Comparison of ENCODE assay signal across 8 cellular contexts in genomic region chr5:159184858-159185381, GRCh38. TPM values are rescaled to one million over a fixed set of nuclear protein-coding genes. Genes with fewer than 3 reads are reported as not detected.
DNase-seq lines count a peak whose midpoint lies in the region; ATAC-seq and TF ChIP-seq lines count a peak whose summit lies in the region.

No MANE protein-coding gene starts in this region.

- H3K4me3 ChIP-seq in heart right ventricle, result no peak overlapping the region
- H3K4me3 ChIP-seq in fibroblast of pulmonary artery (replicated peaks; ENCODE audit: low read depth, low read length), result no peak overlapping the region
- H3K4me3 ChIP-seq in dorsolateral prefrontal cortex, result no peak overlapping the region

- peak overlapping the region in 3 of 10 donors; percentile 57 to 88 (median 59) for H3K27ac ChIP-seq in heart right ventricle
- peak overlapping the region; percentile 80 for H3K27ac ChIP-seq in VCaP
- no peak overlapping the region for H3K27ac ChIP-seq in dorsolateral prefrontal cortex

- intact Hi-C loops in heart right ventricle (cut with DNase I), result no loop called here
- intact Hi-C loops in cardiac septum (cut with DNase I), result no loop called here
- intact Hi-C loops in dorsolateral prefrontal cortex (cut with DNase I), result no loop called here

- TF ChIP-seq CTCF in heart right ventricle (IDR thresholded peaks at IDR 0.05) (no peak), VCaP (conservative IDR thresholded peaks at IDR 0.05) (no peak), fibroblast of pulmonary artery (IDR thresholded peaks at IDR 0.05; ENCODE audit: low read length, missing control alignments) (no peak), dorsolateral prefrontal cortex (IDR thresholded peaks at IDR 0.05 in 54 of 56, conservative IDR thresholded peaks at IDR 0.05 in 2 of 56; ENCODE audit: low read depth in 1 of 56, partially characterized antibody in 56 of 56) (no peak)

- H3K27me3 ChIP-seq in heart right ventricle (no peaks in the 10 kb centered on the region), dorsolateral prefrontal cortex (no peaks in the 10 kb centered on the region)

- ATAC-seq in heart right ventricle (peak in 5 of 8 donors; percentile 23 to 51 (median 27)), GM18511 (IDR thresholded peaks at IDR 0.05; ENCODE audit: unreplicated experiment) (no peak)
- peak; percentile 88 for ATAC-seq in stimulated activated naive CD8-positive, alpha-beta T cell treated with anti-CD3 and anti-CD28 coated beads, Interleukin-15, Interleukin-2, amounts not matched to agents 100 U/mL and 50 U/mL, for 24 hours

- no peaks in the 10 kb centered on the region for H3K9me3 ChIP-seq in heart right ventricle

- DNase-seq in heart right ventricle, result no peak
- DNase-seq in cardiac septum (ENCODE audit: low spot score), result no peak
- peak; percentile 85 for DNase-seq in fibroblast of pulmonary artery (ENCODE audit: low read depth)
- DNase-seq in stimulated activated naive CD8-positive, alpha-beta T cell treated with anti-CD3 and anti-CD28 coated beads, Interleukin-15, Interleukin-2, amounts not matched to agents 100 U/mL and 50 U/mL, for 24 hours, result peak; percentile 38
- DNase-seq in dorsolateral prefrontal cortex, result no peak
- no peak for DNase-seq in NCI-H1417 (lab: John Stamatoyannopoulos, UW)

- H3K4me1 ChIP-seq in heart right ventricle, result peaks cover 0 to 77% (median 55%) of the 10 kb centered on the region in 9 donors

- H3K36me3 ChIP-seq in heart right ventricle, result peaks cover 0 to 61% (median 0%) of the 10 kb centered on the region in 9 donors

- WGBS in heart right ventricle, 2 donors, result 55 to 61% methylated on average over 4 of the region's 4 CpGs

RNA-seq across cellular contexts. Expression of gene RNF145, which starts 24.4 kb away (rescaled TPM):
- 10 to 100 TPM; 16.2 to 37.4 (median 22.2) TPM for total RNA-seq in heart right ventricle
- polyA plus RNA-seq in heart right ventricle, result 10 to 100 TPM in 1 of 2 donors, 1 to 10 TPM in 1; 9.4 to 30.0 TPM
- 25.4 TPM for total RNA-seq in cardiac septum
- 100 to 1,000 TPM in 4 of 120 experiments, 10 to 100 TPM in 116; 47.7 to 107 (median 74.3) TPM for total RNA-seq in dorsolateral prefrontal cortex

Comparison
In these comparisons a context has a peak if more than half of its experiments do, and no peak if none do; other contexts are left out.
1. DNase-seq: peak in fibroblast of pulmonary artery (single experiment) and stimulated activated naive CD8-positive, alpha-beta T cell treated with anti-CD3 and anti-CD28 coated beads, Interleukin-15, Interleukin-2, amounts not matched to agents 100 U/mL and 50 U/mL, for 24 hours (single experiment); none in heart right ventricle (0 of 2), cardiac septum (single experiment), dorsolateral prefrontal cortex (0 of 10) and NCI-H1417 (0 of 3).